ENCODE assay signal across 1 cellular context in genomic region chr16:87897563-87898505, GRCh38.
TF ChIP-seq lines count a peak whose summit lies in the region.

No MANE protein-coding gene starts in this region.

TF ChIP-seq in HepG2, 621 proteins besides CTCF, POLR2A, EP300 and RAD21:
- TF ChIP-seq NFKBIZ (CRISPR knock-in tag; IDR thresholded peaks at IDR 0.05) (no peak), ZNF687 (CRISPR knock-in tag; IDR thresholded peaks at IDR 0.05) (peak; percentile 38; the same call in 1 of the 2 replicates), POLR2AphosphoS5 (IDR thresholded peaks at IDR 0.05; ENCODE audit: low read depth, low read length) (0 out of 2 replicates have a peak, but pooled peaks have one; percentile 14), NFE2L1 (CRISPR knock-in tag; IDR thresholded peaks at IDR 0.05; ENCODE audit: borderline replicate concordance) (no peak), ZNF224 (CRISPR knock-in tag; IDR thresholded peaks at IDR 0.05) (no peak), ZNF768 (CRISPR knock-in tag; IDR thresholded peaks at IDR 0.05) (peak; percentile 32; the same call in 1 of the 2 replicates), ZBTB38 (CRISPR knock-in tag; IDR thresholded peaks at IDR 0.05) (0 out of 2 replicates have a peak, but pooled peaks have one; percentile 32), HOXA5 (CRISPR knock-in tag; IDR thresholded peaks at IDR 0.05) (no peak), HDAC1 (CRISPR knock-in tag; IDR thresholded peaks at IDR 0.05) (no peak), ZIK1 (CRISPR knock-in tag; IDR thresholded peaks at IDR 0.05; ENCODE audit: borderline replicate concordance, low read depth) (no peak), TP53 (CRISPR knock-in tag; conservative IDR thresholded peaks at IDR 0.05) (no peak), BATF2 (CRISPR knock-in tag; IDR thresholded peaks at IDR 0.05) (no peak)
- TF ChIP-seq, protein P1, sequence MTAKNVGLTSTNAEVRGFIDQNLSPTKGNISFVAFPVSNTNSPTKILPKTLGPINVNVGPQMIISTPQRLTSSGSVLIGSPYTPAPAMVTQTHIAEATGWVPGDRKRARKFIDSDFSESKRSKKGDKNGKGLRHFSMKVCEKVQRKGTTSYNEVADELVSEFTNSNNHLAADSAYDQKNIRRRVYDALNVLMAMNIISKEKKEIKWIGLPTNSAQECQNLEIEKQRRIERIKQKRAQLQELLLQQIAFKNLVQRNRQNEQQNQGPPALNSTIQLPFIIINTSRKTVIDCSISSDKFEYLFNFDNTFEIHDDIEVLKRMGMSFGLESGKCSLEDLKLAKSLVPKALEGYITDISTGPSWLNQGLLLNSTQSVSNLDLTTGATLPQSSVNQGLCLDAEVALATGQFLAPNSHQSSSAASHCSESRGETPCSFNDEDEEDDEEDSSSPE (CRISPR knock-in tag; IDR thresholded peaks at IDR 0.05), result no peak
- TF ChIP-seq, protein P2, sequence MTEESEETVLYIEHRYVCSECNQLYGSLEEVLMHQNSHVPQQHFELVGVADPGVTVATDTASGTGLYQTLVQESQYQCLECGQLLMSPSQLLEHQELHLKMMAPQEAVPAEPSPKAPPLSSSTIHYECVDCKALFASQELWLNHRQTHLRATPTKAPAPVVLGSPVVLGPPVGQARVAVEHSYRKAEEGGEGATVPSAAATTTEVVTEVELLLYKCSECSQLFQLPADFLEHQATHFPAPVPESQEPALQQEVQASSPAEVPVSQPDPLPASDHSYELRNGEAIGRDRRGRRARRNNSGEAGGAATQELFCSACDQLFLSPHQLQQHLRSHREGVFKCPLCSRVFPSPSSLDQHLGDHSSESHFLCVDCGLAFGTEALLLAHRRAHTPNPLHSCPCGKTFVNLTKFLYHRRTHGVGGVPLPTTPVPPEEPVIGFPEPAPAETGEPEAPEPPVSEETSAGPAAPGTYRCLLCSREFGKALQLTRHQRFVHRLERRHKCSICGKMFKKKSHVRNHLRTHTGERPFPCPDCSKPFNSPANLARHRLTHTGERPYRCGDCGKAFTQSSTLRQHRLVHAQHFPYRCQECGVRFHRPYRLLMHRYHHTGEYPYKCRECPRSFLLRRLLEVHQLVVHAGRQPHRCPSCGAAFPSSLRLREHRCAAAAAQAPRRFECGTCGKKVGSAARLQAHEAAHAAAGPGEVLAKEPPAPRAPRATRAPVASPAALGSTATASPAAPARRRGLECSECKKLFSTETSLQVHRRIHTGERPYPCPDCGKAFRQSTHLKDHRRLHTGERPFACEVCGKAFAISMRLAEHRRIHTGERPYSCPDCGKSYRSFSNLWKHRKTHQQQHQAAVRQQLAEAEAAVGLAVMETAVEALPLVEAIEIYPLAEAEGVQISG (CRISPR knock-in tag; IDR thresholded peaks at IDR 0.05), result no peak
- TF ChIP-seq, protein P3, sequence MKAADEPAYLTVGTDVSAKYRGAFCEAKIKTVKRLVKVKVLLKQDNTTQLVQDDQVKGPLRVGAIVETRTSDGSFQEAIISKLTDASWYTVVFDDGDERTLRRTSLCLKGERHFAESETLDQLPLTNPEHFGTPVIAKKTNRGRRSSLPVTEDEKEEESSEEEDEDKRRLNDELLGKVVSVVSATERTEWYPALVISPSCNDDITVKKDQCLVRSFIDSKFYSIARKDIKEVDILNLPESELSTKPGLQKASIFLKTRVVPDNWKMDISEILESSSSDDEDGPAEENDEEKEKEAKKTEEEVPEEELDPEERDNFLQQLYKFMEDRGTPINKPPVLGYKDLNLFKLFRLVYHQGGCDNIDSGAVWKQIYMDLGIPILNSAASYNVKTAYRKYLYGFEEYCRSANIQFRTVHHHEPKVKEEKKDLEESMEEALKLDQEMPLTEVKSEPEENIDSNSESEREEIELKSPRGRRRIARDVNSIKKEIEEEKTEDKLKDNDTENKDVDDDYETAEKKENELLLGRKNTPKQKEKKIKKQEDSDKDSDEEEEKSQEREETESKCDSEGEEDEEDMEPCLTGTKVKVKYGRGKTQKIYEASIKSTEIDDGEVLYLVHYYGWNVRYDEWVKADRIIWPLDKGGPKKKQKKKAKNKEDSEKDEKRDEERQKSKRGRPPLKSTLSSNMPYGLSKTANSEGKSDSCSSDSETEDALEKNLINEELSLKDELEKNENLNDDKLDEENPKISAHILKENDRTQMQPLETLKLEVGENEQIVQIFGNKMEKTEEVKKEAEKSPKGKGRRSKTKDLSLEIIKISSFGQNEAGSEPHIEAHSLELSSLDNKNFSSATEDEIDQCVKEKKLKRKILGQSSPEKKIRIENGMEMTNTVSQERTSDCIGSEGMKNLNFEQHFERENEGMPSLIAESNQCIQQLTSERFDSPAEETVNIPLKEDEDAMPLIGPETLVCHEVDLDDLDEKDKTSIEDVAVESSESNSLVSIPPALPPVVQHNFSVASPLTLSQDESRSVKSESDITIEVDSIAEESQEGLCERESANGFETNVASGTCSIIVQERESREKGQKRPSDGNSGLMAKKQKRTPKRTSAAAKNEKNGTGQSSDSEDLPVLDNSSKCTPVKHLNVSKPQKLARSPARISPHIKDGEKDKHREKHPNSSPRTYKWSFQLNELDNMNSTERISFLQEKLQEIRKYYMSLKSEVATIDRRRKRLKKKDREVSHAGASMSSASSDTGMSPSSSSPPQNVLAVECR (CRISPR knock-in tag; IDR thresholded peaks at IDR 0.05; ENCODE audit: borderline replicate concordance), result 0 out of 2 replicates have a peak, but pooled peaks have one; percentile 25
- TF ChIP-seq, protein P4, sequence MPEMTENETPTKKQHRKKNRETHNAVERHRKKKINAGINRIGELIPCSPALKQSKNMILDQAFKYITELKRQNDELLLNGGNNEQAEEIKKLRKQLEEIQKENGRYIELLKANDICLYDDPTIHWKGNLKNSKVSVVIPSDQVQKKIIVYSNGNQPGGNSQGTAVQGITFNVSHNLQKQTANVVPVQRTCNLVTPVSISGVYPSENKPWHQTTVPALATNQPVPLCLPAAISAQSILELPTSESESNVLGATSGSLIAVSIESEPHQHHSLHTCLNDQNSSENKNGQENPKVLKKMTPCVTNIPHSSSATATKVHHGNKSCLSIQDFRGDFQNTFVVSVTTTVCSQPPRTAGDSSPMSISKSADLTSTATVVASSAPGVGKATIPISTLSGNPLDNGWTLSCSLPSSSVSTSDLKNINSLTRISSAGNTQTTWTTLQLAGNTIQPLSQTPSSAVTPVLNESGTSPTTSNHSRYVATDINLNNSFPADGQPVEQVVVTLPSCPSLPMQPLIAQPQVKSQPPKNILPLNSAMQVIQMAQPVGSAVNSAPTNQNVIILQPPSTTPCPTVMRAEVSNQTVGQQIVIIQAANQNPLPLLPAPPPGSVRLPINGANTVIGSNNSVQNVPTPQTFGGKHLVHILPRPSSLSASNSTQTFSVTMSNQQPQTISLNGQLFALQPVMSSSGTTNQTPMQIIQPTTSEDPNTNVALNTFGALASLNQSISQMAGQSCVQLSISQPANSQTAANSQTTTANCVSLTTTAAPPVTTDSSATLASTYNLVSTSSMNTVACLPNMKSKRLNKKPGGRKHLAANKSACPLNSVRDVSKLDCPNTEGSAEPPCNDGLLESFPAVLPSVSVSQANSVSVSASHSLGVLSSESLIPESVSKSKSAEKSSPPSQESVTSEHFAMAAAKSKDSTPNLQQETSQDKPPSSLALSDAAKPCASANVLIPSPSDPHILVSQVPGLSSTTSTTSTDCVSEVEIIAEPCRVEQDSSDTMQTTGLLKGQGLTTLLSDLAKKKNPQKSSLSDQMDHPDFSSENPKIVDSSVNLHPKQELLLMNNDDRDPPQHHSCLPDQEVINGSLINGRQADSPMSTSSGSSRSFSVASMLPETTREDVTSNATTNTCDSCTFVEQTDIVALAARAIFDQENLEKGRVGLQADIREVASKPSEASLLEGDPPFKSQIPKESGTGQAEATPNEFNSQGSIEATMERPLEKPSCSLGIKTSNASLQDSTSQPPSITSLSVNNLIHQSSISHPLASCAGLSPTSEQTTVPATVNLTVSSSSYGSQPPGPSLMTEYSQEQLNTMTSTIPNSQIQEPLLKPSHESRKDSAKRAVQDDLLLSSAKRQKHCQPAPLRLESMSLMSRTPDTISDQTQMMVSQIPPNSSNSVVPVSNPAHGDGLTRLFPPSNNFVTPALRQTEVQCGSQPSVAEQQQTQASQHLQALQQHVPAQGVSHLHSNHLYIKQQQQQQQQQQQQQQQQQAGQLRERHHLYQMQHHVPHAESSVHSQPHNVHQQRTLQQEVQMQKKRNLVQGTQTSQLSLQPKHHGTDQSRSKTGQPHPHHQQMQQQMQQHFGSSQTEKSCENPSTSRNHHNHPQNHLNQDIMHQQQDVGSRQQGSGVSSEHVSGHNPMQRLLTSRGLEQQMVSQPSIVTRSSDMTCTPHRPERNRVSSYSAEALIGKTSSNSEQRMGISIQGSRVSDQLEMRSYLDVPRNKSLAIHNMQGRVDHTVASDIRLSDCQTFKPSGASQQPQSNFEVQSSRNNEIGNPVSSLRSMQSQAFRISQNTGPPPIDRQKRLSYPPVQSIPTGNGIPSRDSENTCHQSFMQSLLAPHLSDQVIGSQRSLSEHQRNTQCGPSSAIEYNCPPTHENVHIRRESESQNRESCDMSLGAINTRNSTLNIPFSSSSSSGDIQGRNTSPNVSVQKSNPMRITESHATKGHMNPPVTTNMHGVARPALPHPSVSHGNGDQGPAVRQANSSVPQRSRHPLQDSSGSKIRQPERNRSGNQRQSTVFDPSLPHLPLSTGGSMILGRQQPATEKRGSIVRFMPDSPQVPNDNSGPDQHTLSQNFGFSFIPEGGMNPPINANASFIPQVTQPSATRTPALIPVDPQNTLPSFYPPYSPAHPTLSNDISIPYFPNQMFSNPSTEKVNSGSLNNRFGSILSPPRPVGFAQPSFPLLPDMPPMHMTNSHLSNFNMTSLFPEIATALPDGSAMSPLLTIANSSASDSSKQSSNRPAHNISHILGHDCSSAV (CRISPR knock-in tag; IDR thresholded peaks at IDR 0.05; ENCODE audit: borderline replicate concordance), result no peak
